In the genomic region with DNA sequence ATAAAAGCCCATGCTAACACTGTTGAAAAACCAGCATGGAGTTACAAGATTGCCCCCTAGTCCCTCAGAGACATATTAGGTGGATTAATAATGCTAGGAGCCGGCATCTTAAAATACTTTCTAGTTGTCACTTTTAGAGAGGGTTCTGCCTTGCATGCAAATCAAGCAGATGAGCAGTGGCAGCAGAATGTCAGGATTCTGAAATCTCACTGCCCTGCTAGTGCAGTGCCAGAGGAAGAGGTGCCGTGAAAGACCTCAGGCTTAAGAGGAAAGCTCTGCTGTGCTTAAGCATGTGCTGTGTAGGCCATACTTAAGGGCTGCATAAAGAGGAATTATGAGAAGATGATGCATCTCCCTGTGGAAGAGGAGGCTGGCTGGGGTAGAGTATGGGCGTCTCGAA, we compare ENCODE assay signal across 24 cellular contexts.
DNase-seq lines count a peak whose midpoint lies in the region; ATAC-seq and TF ChIP-seq lines count a peak whose summit lies in the region.
"Had no signal": no experiment of that assay in that cellular context is flagged by ENCODE, and none has a peak within 500 bp of the region (broad histone marks: within the 10 kb centered on the region; RNA-seq: fewer than 3 reads in every experiment).

No MANE protein-coding gene starts in this region.

- peak overlapping the region; percentile 55 for H3K4me2 ChIP-seq in OCI-LY7 (ENCODE audit: low read length)

- peaks cover 57% of the 10 kb centered on the region for H3K4me1 ChIP-seq in OCI-LY7 (ENCODE audit: insufficient read depth, low read length, poor library complexity, severe bottlenecking)
- H3K4me1 ChIP-seq: heart left ventricle had no signal

- no peaks in the 10 kb centered on the region for H3K9me2 ChIP-seq in OCI-LY7 (ENCODE audit: insufficient read depth, low read length)

- no peaks in the 10 kb centered on the region for H3K9me3 Mint-ChIP-seq in endothelial cell (ENCODE audit: unreplicated experiment)
- H3K9me3 Mint-ChIP-seq: activated CD4-positive, alpha-beta T cell treated with anti-CD3 and anti-CD28 coated beads, Interleukin-2, amount 10 ng/mL, durations not matched to agents 7 days and 5 days; activated naive CD4-positive, alpha-beta T cell treated with anti-CD3 and anti-CD28 coated beads, Interleukin-2, amount 10 ng/mL, durations not matched to agents 7 days and 5 days; activated T-cell treated with anti-CD3 and anti-CD28 coated beads, Interleukin-2, amount 50 U/mL, for 72 hours; type B pancreatic cell had no signal

- CTCF ChIA-PET in OCI-LY7 (lab: Charles Lee; ENCODE audit: unreplicated experiment) = no interaction called here

- H3K79me2 ChIP-seq in OCI-LY7 (ENCODE audit: insufficient read depth, low read depth, low read length) = no peaks in the 10 kb centered on the region

- H4K20me1 ChIP-seq in OCI-LY7 (ENCODE audit: insufficient read depth, low read length) = no peaks in the 10 kb centered on the region

- TF ChIP-seq POLR2A in GM19099 (IDR thresholded peaks at IDR 0.05; ENCODE audit: extremely low read depth, insufficient read length, low read depth) = peak; percentile 47

- DNase-seq in OCI-LY7 (ENCODE audit: low spot score) (peak; percentile 37), germinal center (ENCODE audit: low spot score) (peak; percentile 5), endothelial cell (ENCODE audit: low spot score) (no peak)
- DNase-seq in activated CD4-positive, alpha-beta T cell treated with anti-CD3 and anti-CD28 coated beads, Interleukin-2, amount 50 U/mL, for 4 hours = no peak
- DNase-seq: activated CD4-positive, alpha-beta T cell treated with anti-CD3 and anti-CD28 coated beads, Interleukin-2, amount 10 ng/mL, durations not matched to agents 7 days and 5 days; activated naive CD4-positive, alpha-beta T cell treated with anti-CD3 and anti-CD28 coated beads, Interleukin-2, amount 10 ng/mL, durations not matched to agents 7 days and 5 days; activated T-cell treated with anti-CD3 and anti-CD28 coated beads, Interleukin-2, amount 50 U/mL, for 72 hours; amniotic stem cell; effector CD8-positive, alpha-beta T cell; erythroblast; kidney; NCI-H1092 treated with DMSO at 0.1 percent for 48 hours; NCI-H187; NCI-H2171; NCI-H510A treated with DMSO at 0.1 percent for 48 hours; SHP77; small intestine; WERI-Rb-1 had no signal

- intact Hi-C loops in OCI-LY7 (cut with micrococcal nuclease; ENCODE audit: unreplicated experiment) = no loop called here

- no peak overlapping the region for H3K27ac Mint-ChIP-seq in endothelial cell (ENCODE audit: unreplicated experiment)
- H3K27ac Mint-ChIP-seq: activated CD4-positive, alpha-beta T cell treated with anti-CD3 and anti-CD28 coated beads, Interleukin-2, amount 10 ng/mL, durations not matched to agents 7 days and 5 days; activated naive CD4-positive, alpha-beta T cell treated with anti-CD3 and anti-CD28 coated beads, Interleukin-2, amount 10 ng/mL, durations not matched to agents 7 days and 5 days; activated T-cell treated with anti-CD3 and anti-CD28 coated beads, Interleukin-2, amount 50 U/mL, for 72 hours; natural killer cell treated with Interleukin-12 subunit alpha and Interleukin-12 subunit beta and Interleukin-15 and Interleukin-18, amount 100 ng/mL, for 72 hours; type B pancreatic cell had no signal

- peaks cover 1% of the 10 kb centered on the region for H3K27me3 Mint-ChIP-seq in endothelial cell (ENCODE audit: unreplicated experiment)
- H3K27me3 Mint-ChIP-seq: type B pancreatic cell had no signal

- POLR2A ChIA-PET in OCI-LY7 (lab: Charles Lee) = interaction anchor here (4.1 kb wide), 1 partner anchor 12 kb away, joined by 35 read pairs; no protein-coding TSS in a partner anchor

- no peaks in the 10 kb centered on the region for H3K36me3 Mint-ChIP-seq in endothelial cell (ENCODE audit: low read depth, unreplicated experiment)
- H3K36me3 Mint-ChIP-seq: activated naive CD4-positive, alpha-beta T cell treated with anti-CD3 and anti-CD28 coated beads, Interleukin-2, amount 10 ng/mL, durations not matched to agents 7 days and 5 days; natural killer cell treated with Interleukin-12 subunit alpha and Interleukin-12 subunit beta and Interleukin-15 and Interleukin-18, amount 100 ng/mL, for 72 hours; type B pancreatic cell had no signal

- no peaks in the 10 kb centered on the region for H3K36me3 ChIP-seq in OCI-LY7 (ENCODE audit: insufficient read depth, low read length)
- H3K36me3 ChIP-seq: heart left ventricle, WERI-Rb-1 had no signal

- no peak overlapping the region for H3K4me3 Mint-ChIP-seq in endothelial cell (ENCODE audit: unreplicated experiment)
- H3K4me3 Mint-ChIP-seq: activated CD4-positive, alpha-beta T cell treated with anti-CD3 and anti-CD28 coated beads, Interleukin-2, amount 10 ng/mL, durations not matched to agents 7 days and 5 days; activated naive CD4-positive, alpha-beta T cell treated with anti-CD3 and anti-CD28 coated beads, Interleukin-2, amount 10 ng/mL, durations not matched to agents 7 days and 5 days; activated T-cell treated with anti-CD3 and anti-CD28 coated beads, Interleukin-2, amount 50 U/mL, for 72 hours; natural killer cell treated with Interleukin-12 subunit alpha and Interleukin-12 subunit beta and Interleukin-15 and Interleukin-18, amount 100 ng/mL, for 72 hours; type B pancreatic cell had no signal

- H2AFZ ChIP-seq in OCI-LY7 (ENCODE audit: low read length) = peak overlapping the region; percentile 69; the same call in 1 of the 2 replicates

- ATAC-seq in HG02840 (IDR thresholded peaks at IDR 0.05; ENCODE audit: low FRiP score, unreplicated experiment) (no peak), GM18870 (IDR thresholded peaks at IDR 0.05; ENCODE audit: unreplicated experiment) (no peak)
- ATAC-seq: activated T-cell treated with anti-CD3 and anti-CD28 coated beads, Interleukin-2, amount 50 U/mL, for 72 hours; natural killer cell treated with Interleukin-12 subunit alpha and Interleukin-12 subunit beta and Interleukin-15 and Interleukin-18, amount 100 ng/mL, for 72 hours had no signal

- H3K4me3 ChIP-seq in OCI-LY7 (ENCODE audit: low read depth, low read length, poor library complexity, severe bottlenecking) = no peak overlapping the region
- H3K4me3 ChIP-seq: heart left ventricle had no signal

- no peaks in the 10 kb centered on the region for H3K9me3 ChIP-seq in OCI-LY7 (ENCODE audit: low read length)
- H3K9me3 ChIP-seq: heart left ventricle had no signal

- peaks cover 53% of the 10 kb centered on the region for H3K4me1 Mint-ChIP-seq in endothelial cell (ENCODE audit: unreplicated experiment)
- H3K4me1 Mint-ChIP-seq: activated CD4-positive, alpha-beta T cell treated with anti-CD3 and anti-CD28 coated beads, Interleukin-2, amount 10 ng/mL, durations not matched to agents 7 days and 5 days; activated naive CD4-positive, alpha-beta T cell treated with anti-CD3 and anti-CD28 coated beads, Interleukin-2, amount 10 ng/mL, durations not matched to agents 7 days and 5 days had no signal

- no peak overlapping the region for H3K27ac ChIP-seq in OCI-LY7 (ENCODE audit: low read depth, low read length, poor library complexity, severe bottlenecking)
- H3K27ac ChIP-seq: heart left ventricle, WERI-Rb-1 had no signal

- no TSS peak for BruUV-seq in OCI-LY7 (replicated peaks; lab: Mats Ljungman, UMichigan)

- TF ChIP-seq CTCF in OCI-LY7 (conservative IDR thresholded peaks at IDR 0.05; ENCODE audit: low read length) = no peak
- TF ChIP-seq CTCF in endothelial cell (IDR thresholded peaks at IDR 0.05; ENCODE audit: unreplicated experiment) = no peak

Comparison
In these comparisons a context has a peak if more than half of its experiments do, and no peak if none do; other contexts are left out.
1. DNase-seq: peak in OCI-LY7 (single experiment) and germinal center (single experiment); none in activated CD4-positive, alpha-beta T cell treated with anti-CD3 and anti-CD28 coated beads, Interleukin-2, amount 50 U/mL, for 4 hours (0 of 2) and endothelial cell (single experiment).